24 cellular contexts compared by ENCODE assay signal in the genomic region with DNA sequence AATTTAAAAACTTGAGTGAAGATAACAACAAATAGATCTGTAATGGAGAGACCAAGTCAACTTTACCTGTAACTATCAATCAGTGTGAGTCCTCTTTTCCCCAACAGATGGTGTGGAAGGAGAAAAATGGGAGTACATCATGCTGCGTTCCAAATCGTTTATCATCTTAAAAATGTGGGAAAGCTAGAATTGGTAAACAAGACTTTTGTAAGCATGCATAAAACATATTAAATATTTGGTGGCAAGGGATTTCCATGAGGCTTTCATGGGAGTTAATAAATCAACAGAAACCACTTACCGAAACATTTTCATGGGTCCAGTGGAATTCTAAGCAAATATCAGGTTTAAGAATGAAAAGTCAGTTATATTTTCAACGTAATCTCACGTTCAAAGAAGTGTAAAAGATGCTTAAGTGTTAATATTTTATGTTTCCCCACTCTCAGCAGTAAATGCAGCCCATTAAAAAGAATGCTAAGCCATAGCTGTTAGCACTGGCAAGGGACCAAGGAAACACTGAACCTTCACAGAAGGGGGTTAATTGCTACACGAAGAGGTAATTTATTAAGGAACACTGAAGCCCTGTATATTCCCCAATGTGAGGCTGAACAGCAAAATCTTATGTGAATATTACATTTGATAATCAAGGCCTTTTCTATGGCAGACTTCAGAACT.
DNase-seq lines count a peak whose midpoint lies in the region; TF ChIP-seq lines count a peak whose summit lies in the region.
"Had no signal": no experiment of that assay in that cellular context is flagged by ENCODE, and none has a peak within 500 bp of the region (broad histone marks: within the 10 kb centered on the region; RNA-seq: fewer than 3 reads in every experiment).

No MANE protein-coding gene starts in this region.

- H3K4me3 Mint-ChIP-seq in nephron, result no peak overlapping the region
- H3K4me3 Mint-ChIP-seq: B cell, H9 had no signal

- H3K27me3 Mint-ChIP-seq in nephron (ENCODE audit: low read depth), result no peaks in the 10 kb centered on the region

- no peaks in the 10 kb centered on the region for H3K9me3 ChIP-seq in right atrium auricular region
- no peaks in the 10 kb centered on the region for H3K9me3 ChIP-seq in effector memory CD4-positive, alpha-beta T cell (ENCODE audit: control insufficient read depth, low read length)

- no peaks in the 10 kb centered on the region for H3K27me3 ChIP-seq in right atrium auricular region
- H3K27me3 ChIP-seq in effector memory CD4-positive, alpha-beta T cell (replicated peaks; ENCODE audit: control insufficient read depth, insufficient read depth, low read length, poor library complexity, severe bottlenecking), result no peaks in the 10 kb centered on the region

- DNase-seq in DMS 273 (lab: John Stamatoyannopoulos, UW; ENCODE audit: unreplicated experiment), result peak; percentile 12
- no peak for DNase-seq in DMS 273 treated with DMSO at 0.1 percent for 48 hours (lab: John Stamatoyannopoulos, UW)
- DNase-seq in NCI-H1105 treated with DMSO at 0.1 percent for 48 hours (lab: John Stamatoyannopoulos, UW), result peak; percentile 81
- DNase-seq in NCI-H748 (lab: John Stamatoyannopoulos, UW; ENCODE audit: unreplicated experiment), result peak; percentile 67
- no peak for DNase-seq in right atrium auricular region (ENCODE audit: low spot score)
- DNase-seq in effector memory CD4-positive, alpha-beta T cell, result no peak
- DNase-seq in caudate nucleus (lab: John Stamatoyannopoulos, UW), result no peak
- DNase-seq: DMS53, EL, H9, IMR-90, NCI-H2029 treated with DMSO at 0.1 percent for 48 hours, NCI-H226, NCI-H526, OCI-M1, SHP77, T-helper 1 cell, T-helper 9 cell had no signal

- no peaks in the 10 kb centered on the region for H3K36me3 Mint-ChIP-seq in nephron (ENCODE audit: low read depth)

- no peaks in the 10 kb centered on the region for H3K9me3 Mint-ChIP-seq in nephron
- H3K9me3 Mint-ChIP-seq: H9 had no signal

- no peaks in the 10 kb centered on the region for H3K4me1 ChIP-seq in right atrium auricular region
- no peaks in the 10 kb centered on the region for H3K4me1 ChIP-seq in effector memory CD4-positive, alpha-beta T cell (ENCODE audit: control insufficient read depth, insufficient read depth, low read length, poor library complexity, severe bottlenecking)

- peaks cover 26% of the 10 kb centered on the region for H3K4me1 Mint-ChIP-seq in nephron
- H3K4me1 Mint-ChIP-seq: B cell, H9 had no signal

- no peaks in the 10 kb centered on the region for H3K36me3 ChIP-seq in right atrium auricular region
- H3K36me3 ChIP-seq in effector memory CD4-positive, alpha-beta T cell (ENCODE audit: control insufficient read depth, insufficient read depth, low read length), result no peaks in the 10 kb centered on the region

- TF ChIP-seq CTCF in nephron (IDR thresholded peaks at IDR 0.05; ENCODE audit: unreplicated experiment in 3 of 3) (no peak), right atrium auricular region (IDR thresholded peaks at IDR 0.05) (no peak)

- H3K27ac ChIP-seq in right atrium auricular region (no peak overlapping the region), caudate nucleus (ENCODE audit: low read depth, low read length) (no peak overlapping the region)
- no peak overlapping the region for H3K27ac ChIP-seq in effector memory CD4-positive, alpha-beta T cell (ENCODE audit: insufficient read depth, low read length, poor library complexity, severe bottlenecking)
- H3K27ac ChIP-seq: 22Rv1, HL-60, SK-N-MC had no signal

- peak overlapping the region; percentile 51 to 79 (median 63) for H3K27ac Mint-ChIP-seq in nephron
- H3K27ac Mint-ChIP-seq: B cell, H9 had no signal

- no peak overlapping the region for H3K4me3 ChIP-seq in right atrium auricular region
- H3K4me3 ChIP-seq in effector memory CD4-positive, alpha-beta T cell (ENCODE audit: insufficient read depth, low read depth, low read length, poor library complexity, severe bottlenecking), result no peak overlapping the region
- H3K4me3 ChIP-seq: GM12878, SK-N-MC had no signal

Comparison
In these comparisons a context has a peak if more than half of its experiments do, and no peak if none do; other contexts are left out.
1. DNase-seq: peak in DMS 273 (single experiment), NCI-H1105 treated with DMSO at 0.1 percent for 48 hours (single experiment) and NCI-H748 (single experiment); none in DMS 273 treated with DMSO at 0.1 percent for 48 hours (single experiment), right atrium auricular region (single experiment), effector memory CD4-positive, alpha-beta T cell (0 of 3) and caudate nucleus (0 of 61).